Comparison of ENCODE assay signal across 11 cellular contexts in the genomic region with DNA sequence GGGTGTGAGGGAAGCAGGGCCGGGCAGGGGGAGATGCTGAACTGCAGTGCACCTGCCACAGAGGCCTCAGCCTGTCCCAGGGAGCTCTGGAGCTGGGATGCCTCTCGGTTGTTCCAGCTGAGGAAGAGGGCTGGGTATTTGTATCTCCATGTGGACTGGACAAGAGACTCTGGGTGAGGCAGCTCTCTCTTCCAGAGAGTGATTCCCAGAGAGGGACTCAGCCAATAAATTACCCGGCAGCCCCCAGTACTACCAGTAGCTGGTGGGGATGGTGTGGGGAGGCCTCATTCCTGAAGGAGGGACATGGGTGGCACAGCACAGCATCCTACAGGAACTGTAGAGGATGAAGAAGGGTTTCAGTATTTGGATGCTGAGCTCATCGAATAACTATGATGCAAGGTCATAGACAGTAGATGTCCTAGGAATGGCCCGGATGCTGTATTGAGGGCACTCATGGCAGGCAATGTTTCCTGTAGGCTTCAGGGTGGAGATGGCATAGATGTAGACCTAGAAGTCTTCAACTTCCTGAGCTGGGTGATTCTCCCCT. TPM values are rescaled to one million over a fixed set of nuclear protein-coding genes. Genes with fewer than 3 reads are reported as not detected.
DNase-seq lines count a peak whose midpoint lies in the region; ATAC-seq lines count a peak whose summit lies in the region.
"Had no signal": no experiment of that assay in that cellular context is flagged by ENCODE, and none has a peak within 500 bp of the region (broad histone marks: within the 10 kb centered on the region; RNA-seq: fewer than 3 reads in every experiment).

No MANE protein-coding gene starts in this region.

- H4K91ac ChIP-seq in mesenchymal stem cell (ENCODE audit: low read length): no peak overlapping the region

- 67% methylated on average over 5 of the region's 5 CpGs for WGBS in mesenchymal stem cell

- H2BK15ac ChIP-seq in mesenchymal stem cell (ENCODE audit: low read depth, poor library complexity, severe bottlenecking): no peak overlapping the region

- H3K27ac ChIP-seq in mesenchymal stem cell (ENCODE audit: low read length, poor library complexity, severe bottlenecking): peak overlapping the region; percentile 46
- H3K27ac ChIP-seq in SJCRH30: no peak overlapping the region
- H3K27ac ChIP-seq: parathyroid adenoma had no signal

- no peak overlapping the region for H3K4me2 ChIP-seq in mesenchymal stem cell (ENCODE audit: low read length, poor library complexity, severe bottlenecking)

- DNase-seq in AG08395 (ENCODE audit: low spot score) (peak; percentile 64), mesenchymal stem cell (peak; percentile 27), NCI-H1092 (lab: John Stamatoyannopoulos, UW) (no peak), NCI-H2196 treated with DMSO at 0.1 percent for 48 hours (lab: John Stamatoyannopoulos, UW; ENCODE audit: unreplicated experiment) (no peak), NCI-H446 (lab: John Stamatoyannopoulos, UW) (no peak), SJCRH30 (no peak)
- DNase-seq in activated naive CD8-positive, alpha-beta T cell treated with anti-CD3 and anti-CD28 coated beads, Interleukin-2, amount 50 U/mL, for 24 hours: no peak
- DNase-seq: CD8-positive, alpha-beta T cell had no signal

- H3K18ac ChIP-seq in mesenchymal stem cell (ENCODE audit: low read depth in 1 of 2, low read length in 2 of 2): no peak overlapping the region

- H3K27me3 ChIP-seq in mesenchymal stem cell (ENCODE audit: control insufficient read depth in 1 of 2, insufficient read depth in 1 of 2, low read length in 2 of 2): peaks cover 3 to 13% of the 10 kb centered on the region in 2 experiments
- H3K27me3 ChIP-seq in SJCRH30: no peaks in the 10 kb centered on the region; the same call in 1 of the 2 replicates
- H3K27me3 ChIP-seq: body of pancreas had no signal

- no peaks in the 10 kb centered on the region for H3K79me1 ChIP-seq in mesenchymal stem cell (replicated peaks; ENCODE audit: low read length, poor library complexity, severe bottlenecking)

- H3K9me3 ChIP-seq in mesenchymal stem cell (ENCODE audit: control insufficient read depth, low read length): no peaks in the 10 kb centered on the region
- H3K9me3 ChIP-seq in SJCRH30 (replicated peaks): no peaks in the 10 kb centered on the region
- H3K9me3 ChIP-seq: body of pancreas had no signal

- peaks cover 34% of the 10 kb centered on the region for H3K4me1 ChIP-seq in mesenchymal stem cell (ENCODE audit: control insufficient read depth, insufficient read depth, low read depth, low read length)
- no peaks in the 10 kb centered on the region for H3K4me1 ChIP-seq in SJCRH30
- H3K4me1 ChIP-seq: body of pancreas had no signal

- no peaks in the 10 kb centered on the region for H3K36me3 Mint-ChIP-seq in activated naive CD8-positive, alpha-beta T cell treated with anti-CD3 and anti-CD28 coated beads, Interleukin-2, amount 50 U/mL, for 24 hours (ENCODE audit: low read depth)
- H3K36me3 Mint-ChIP-seq: CD8-positive, alpha-beta T cell had no signal

- H3K14ac ChIP-seq in mesenchymal stem cell (ENCODE audit: low read length in 2 of 2): no peak overlapping the region

- no peak overlapping the region for H2BK12ac ChIP-seq in mesenchymal stem cell (ENCODE audit: low read length in 2 of 2)

- H3K9ac ChIP-seq in mesenchymal stem cell (ENCODE audit: low read length): no peak overlapping the region
- H3K9ac ChIP-seq: parathyroid adenoma had no signal

- peak overlapping the region in 1 of 2 experiments; percentile 67 for H3K23ac ChIP-seq in mesenchymal stem cell (ENCODE audit: low read length in 2 of 2)

- H3K4me3 ChIP-seq in mesenchymal stem cell (ENCODE audit: insufficient read depth in 1 of 2, low read depth in 1 of 2, low read length in 2 of 2) (no peak overlapping the region), SJCRH30 (no peak overlapping the region)
- H3K4me3 ChIP-seq: body of pancreas had no signal

- no peaks in the 10 kb centered on the region for H3K27me3 Mint-ChIP-seq in activated naive CD8-positive, alpha-beta T cell treated with anti-CD3 and anti-CD28 coated beads, Interleukin-2, amount 50 U/mL, for 24 hours

- H2BK120ac ChIP-seq in mesenchymal stem cell (ENCODE audit: low read depth, low read length): no peak overlapping the region

- H3K27ac Mint-ChIP-seq in activated naive CD8-positive, alpha-beta T cell treated with anti-CD3 and anti-CD28 coated beads, Interleukin-2, amount 50 U/mL, for 24 hours: peak overlapping the region; percentile 2

- ATAC-seq in GM21825 (IDR thresholded peaks at IDR 0.05; ENCODE audit: unreplicated experiment): peak; percentile 6
- no peak for ATAC-seq in activated naive CD8-positive, alpha-beta T cell treated with anti-CD3 and anti-CD28 coated beads, Interleukin-2, amount 50 U/mL, for 24 hours
- ATAC-seq: body of pancreas had no signal

- no peaks in the 10 kb centered on the region for H3K9me3 Mint-ChIP-seq in activated naive CD8-positive, alpha-beta T cell treated with anti-CD3 and anti-CD28 coated beads, Interleukin-2, amount 50 U/mL, for 24 hours
- H3K9me3 Mint-ChIP-seq: CD8-positive, alpha-beta T cell had no signal

- H3K4ac ChIP-seq in mesenchymal stem cell (ENCODE audit: low read depth in 1 of 2, low read length in 2 of 2): no peak overlapping the region

- H3K36me3 ChIP-seq in mesenchymal stem cell (ENCODE audit: control insufficient read depth in 1 of 2, insufficient read depth in 2 of 2, low read depth in 1 of 2, low read length in 2 of 2) (no peaks in the 10 kb centered on the region), SJCRH30 (no peaks in the 10 kb centered on the region)

- peak overlapping the region; percentile 71 for H3K4me3 Mint-ChIP-seq in activated naive CD8-positive, alpha-beta T cell treated with anti-CD3 and anti-CD28 coated beads, Interleukin-2, amount 50 U/mL, for 24 hours

- peaks cover 21% of the 10 kb centered on the region for H3K4me1 Mint-ChIP-seq in activated naive CD8-positive, alpha-beta T cell treated with anti-CD3 and anti-CD28 coated beads, Interleukin-2, amount 50 U/mL, for 24 hours

- no peak overlapping the region for H4K8ac ChIP-seq in mesenchymal stem cell (ENCODE audit: low read length)

- H2AFZ ChIP-seq in mesenchymal stem cell (ENCODE audit: low read depth, low read length): no peak overlapping the region
- H2AFZ ChIP-seq: parathyroid adenoma had no signal

- H2BK5ac ChIP-seq in mesenchymal stem cell (ENCODE audit: low read depth, low read length, poor library complexity, severe bottlenecking): no peak overlapping the region

- H2AK5ac ChIP-seq in mesenchymal stem cell (ENCODE audit: low read length, severe bottlenecking): peak overlapping the region; percentile 8

RNA-seq across cellular contexts. Expression of gene FGD2, which starts 1.4 kb away (rescaled TPM):
- polyA plus RNA-seq in mesenchymal stem cell (2013, experiment 1 of 2): 0.03 TPM
- polyA plus RNA-seq in mesenchymal stem cell (2013, experiment 2 of 2): not detected
- total RNA-seq in SJCRH30 (2014; rRNA removed; shearing (Covaris generic)): not detected in 2 replicates

RNA-seq across cellular contexts. Expression of gene MTCH1, which starts 20.9 kb away (rescaled TPM):
- 154 TPM for polyA plus RNA-seq in mesenchymal stem cell (2013, experiment 1 of 2)
- polyA plus RNA-seq in mesenchymal stem cell (2013, experiment 2 of 2): 157 TPM
- 169 and 173 TPM in 2 replicates for total RNA-seq in SJCRH30 (2014; rRNA removed; shearing (Covaris generic))

RNA-seq across cellular contexts. Expression of gene PI16, which starts 52.3 kb away (rescaled TPM):
- not detected for polyA plus RNA-seq in mesenchymal stem cell (2013, experiment 1 of 2)
- not detected for polyA plus RNA-seq in mesenchymal stem cell (2013, experiment 2 of 2)
- total RNA-seq in SJCRH30 (2014; rRNA removed; shearing (Covaris generic)): not detected in 2 replicates

Comparison
In these comparisons a context has a peak if more than half of its experiments do, and no peak if none do; other contexts are left out.
1. DNase-seq: peak in AG08395 (single experiment) and mesenchymal stem cell (single experiment); none in activated naive CD8-positive, alpha-beta T cell treated with anti-CD3 and anti-CD28 coated beads, Interleukin-2, amount 50 U/mL, for 24 hours (single experiment), NCI-H1092 (single experiment), NCI-H2196 treated with DMSO at 0.1 percent for 48 hours (single experiment), NCI-H446 (0 of 2) and SJCRH30 (0 of 2).